Comparison of ENCODE assay signal across 24 cellular contexts in the genomic region with DNA sequence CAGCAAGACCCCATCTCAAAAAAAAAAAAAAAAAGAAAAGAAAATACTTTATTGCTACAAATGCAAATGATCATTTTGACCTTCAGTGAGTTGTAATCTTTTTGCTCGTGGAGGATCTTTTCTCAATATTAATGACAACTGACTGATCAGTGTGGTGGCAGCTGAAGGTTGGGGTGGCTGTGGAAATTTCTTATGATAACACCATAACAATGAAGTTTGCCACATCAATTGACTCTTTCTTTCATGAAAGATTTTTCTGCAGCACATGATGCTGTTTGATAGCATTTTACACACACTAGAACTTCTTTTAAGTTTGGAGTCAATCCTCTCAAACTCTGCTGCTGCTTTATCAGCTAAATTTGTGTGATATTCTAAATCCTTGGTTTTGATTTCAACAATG. TPM values are rescaled to one million over a fixed set of nuclear protein-coding genes. Genes with fewer than 3 reads are reported as not detected.
DNase-seq lines count a peak whose midpoint lies in the region; ATAC-seq, FAIRE-seq and TF ChIP-seq lines count a peak whose summit lies in the region.
"Had no signal": no experiment of that assay in that cellular context is flagged by ENCODE, and none has a peak within 500 bp of the region (broad histone marks: within the 10 kb centered on the region; RNA-seq: fewer than 3 reads in every experiment).

No MANE protein-coding gene starts in this region.

- no peaks in the 10 kb centered on the region for H3K36me3 Mint-ChIP-seq in CD4-positive, alpha-beta T cell (ENCODE audit: low read depth)
- H3K36me3 Mint-ChIP-seq in naive thymus-derived CD4-positive, alpha-beta T cell, result peaks cover 0 to 3% (median 0%) of the 10 kb centered on the region in 5 donors
- H3K36me3 Mint-ChIP-seq: CD4-positive, alpha-beta memory T cell had no signal

- CTCF ChIA-PET in CD4-positive, alpha-beta T cell (lab: Charles Lee), result interaction anchor here (0.7 kb wide), 1 partner anchor 663 kb away, joined by 4 read pairs; no protein-coding TSS in a partner anchor
- CTCF ChIA-PET in naive thymus-derived CD4-positive, alpha-beta T cell (lab: Charles Lee), result interaction anchor here (0.6 kb wide), 1 partner anchor 50 kb away, joined by 3 read pairs; no protein-coding TSS in a partner anchor

- no peak overlapping the region for H3K4me3 ChIP-seq in naive thymus-derived CD4-positive, alpha-beta T cell (ENCODE audit: low read length)
- H3K4me3 ChIP-seq: A549; BLaER1 treated with 17β-estradiol and CSF1 and Interleukin-3, amounts not matched to agents 10 nM and 100 nM; GM12878 had no signal

- peak overlapping the region; percentile 47 for H3K27ac Mint-ChIP-seq in CD4-positive, alpha-beta T cell
- H3K27ac Mint-ChIP-seq in naive thymus-derived CD4-positive, alpha-beta T cell, result peak overlapping the region in 5 of 9 donors; percentile 32 to 62 (median 56)
- H3K27ac Mint-ChIP-seq: B cell; CD4-positive, alpha-beta memory T cell; CD8-positive, alpha-beta memory T cell had no signal

- POLR2A ChIA-PET in CD4-positive, alpha-beta T cell (lab: Charles Lee), result interaction anchor here (4.9 kb wide), 1 partner anchor 12 kb away, joined by 32 read pairs; a partner anchor contains a TSS
- POLR2A ChIA-PET in naive thymus-derived CD4-positive, alpha-beta T cell (lab: Charles Lee), result interaction anchor here (4.9 kb wide), 1 partner anchor 12 kb away, joined by 26 read pairs; a partner anchor contains a TSS

- H3K9me3 ChIP-seq in CD4-positive, alpha-beta T cell (ENCODE audit: control insufficient read depth, low read length), result no peaks in the 10 kb centered on the region
- no peaks in the 10 kb centered on the region for H3K9me3 ChIP-seq in naive thymus-derived CD4-positive, alpha-beta T cell (ENCODE audit: control insufficient read depth in 2 of 3, low read length in 3 of 3)

- H3K36me3 ChIP-seq in naive thymus-derived CD4-positive, alpha-beta T cell (ENCODE audit: control insufficient read depth in 2 of 3, insufficient read depth in 3 of 3, low read length in 3 of 3), result no peaks in the 10 kb centered on the region
- H3K36me3 ChIP-seq: BLaER1 treated with 17β-estradiol and CSF1 and Interleukin-3, amounts not matched to agents 10 nM and 100 nM had no signal

- no peaks in the 10 kb centered on the region for H3K27me3 Mint-ChIP-seq in CD4-positive, alpha-beta T cell
- peaks cover 0 to 20% (median 0%) of the 10 kb centered on the region in 5 donors for H3K27me3 Mint-ChIP-seq in naive thymus-derived CD4-positive, alpha-beta T cell

- peaks cover 0 to 10% of the 10 kb centered on the region in 2 donors for H3K4me1 ChIP-seq in naive thymus-derived CD4-positive, alpha-beta T cell (ENCODE audit: control insufficient read depth in 2 of 2, insufficient read depth in 2 of 2, low read length in 2 of 2)
- H3K4me1 ChIP-seq: BLaER1 treated with 17β-estradiol and CSF1 and Interleukin-3, amounts not matched to agents 10 nM and 100 nM had no signal

- no peak overlapping the region for H3K27ac ChIP-seq in CD4-positive, alpha-beta T cell (ENCODE audit: low read depth, low read length)
- H3K27ac ChIP-seq in naive thymus-derived CD4-positive, alpha-beta T cell (ENCODE audit: low read depth, low read length), result no peak overlapping the region
- H3K27ac ChIP-seq: 22Rv1; A549; BLaER1 treated with 17β-estradiol and CSF1 and Interleukin-3, amounts not matched to agents 10 nM and 100 nM; C4-2B had no signal

- intact Hi-C loops in CD4-positive, alpha-beta T cell (cut with DNase I, micrococcal nuclease), result no loop called here
- intact Hi-C loops in naive thymus-derived CD4-positive, alpha-beta T cell (cut with micrococcal nuclease), result no loop called here

- peak overlapping the region; percentile 66 for H3K4me3 Mint-ChIP-seq in CD4-positive, alpha-beta T cell
- peak overlapping the region in 6 of 10 donors; percentile 1 to 56 (median 41) for H3K4me3 Mint-ChIP-seq in naive thymus-derived CD4-positive, alpha-beta T cell
- H3K4me3 Mint-ChIP-seq: B cell; CD4-positive, alpha-beta memory T cell; CD8-positive, alpha-beta memory T cell had no signal

- TF ChIP-seq CTCF in CD4-positive, alpha-beta T cell (IDR thresholded peaks at IDR 0.05), result no peak

- DNase-seq in CD4-positive, alpha-beta T cell, result no peak
- peak in 5 of 9 donors; percentile 21 to 47 (median 24) for DNase-seq in naive thymus-derived CD4-positive, alpha-beta T cell
- DNase-seq in urothelium cell line (ENCODE audit: low spot score) (no peak), NCI-H2171 (lab: John Stamatoyannopoulos, UW) (no peak)
- DNase-seq: AML-193; CD4-positive, alpha-beta memory T cell; COR-L47; DMS 273 treated with DMSO at 0.1 percent for 48 hours; DMS153; DMS53; DMS79; DND-41; EL; GDM1 had no signal

- peak; percentile 41 for ATAC-seq in CD4-positive, alpha-beta T cell (ENCODE audit: poor library complexity)
- no peak for ATAC-seq in naive thymus-derived CD4-positive, alpha-beta T cell
- no peak for ATAC-seq in GM18498 (IDR thresholded peaks at IDR 0.05; ENCODE audit: unreplicated experiment)
- ATAC-seq: A549, GM12878 had no signal

- no peaks in the 10 kb centered on the region for H3K27me3 ChIP-seq in CD4-positive, alpha-beta T cell (ENCODE audit: control insufficient read depth, insufficient read depth, low read length)
- H3K27me3 ChIP-seq in naive thymus-derived CD4-positive, alpha-beta T cell (ENCODE audit: control insufficient read depth in 2 of 2, insufficient read depth in 2 of 2, low read length in 2 of 2), result no peaks in the 10 kb centered on the region
- H3K27me3 ChIP-seq: BLaER1 treated with 17β-estradiol and CSF1 and Interleukin-3, amounts not matched to agents 10 nM and 100 nM had no signal

- H3K9me3 Mint-ChIP-seq in CD4-positive, alpha-beta T cell, result peaks cover 2% of the 10 kb centered on the region
- peaks cover 0 to 6% (median 2%) of the 10 kb centered on the region in 11 donors for H3K9me3 Mint-ChIP-seq in naive thymus-derived CD4-positive, alpha-beta T cell

- peak; percentile 30 for FAIRE-seq in urothelium cell line (lab: Jason Lieb, UNC)
- FAIRE-seq: A549, GM12878, GM12892, GM19239 had no signal

- peaks cover 21% of the 10 kb centered on the region for H3K4me1 Mint-ChIP-seq in CD4-positive, alpha-beta T cell (ENCODE audit: low read depth)
- peaks cover 0 to 39% (median 17%) of the 10 kb centered on the region in 7 donors for H3K4me1 Mint-ChIP-seq in naive thymus-derived CD4-positive, alpha-beta T cell
- H3K4me1 Mint-ChIP-seq: B cell had no signal

RNA-seq across cellular contexts. Expression of a gene that starts 12.4 kb away (rescaled TPM):
- 10 to 100 TPM; 69.4 to 72.9 TPM for total RNA-seq in CD4-positive, alpha-beta T cell
- 10 to 100 TPM; 19.5 to 98.7 (median 69.5) TPM for total RNA-seq in naive thymus-derived CD4-positive, alpha-beta T cell
- 10 to 100 TPM in 1 of 2 donors, 1 to 10 TPM in 1; 7.7 to 33.8 TPM for polyA plus RNA-seq in naive thymus-derived CD4-positive, alpha-beta T cell

Comparison
In these comparisons a context has a peak if more than half of its experiments do, and no peak if none do; other contexts are left out.
1. DNase-seq: peak in naive thymus-derived CD4-positive, alpha-beta T cell (5 of 9); none in CD4-positive, alpha-beta T cell (0 of 10), urothelium cell line (single experiment) and NCI-H2171 (single experiment).